In genomic region chr20:63216041-63216848, GRCh38 we compare ENCODE assay signal across 8 cellular contexts. TPM values are rescaled to one million over a fixed set of nuclear protein-coding genes. Genes with fewer than 3 reads are reported as not detected.
DNase-seq lines count a peak whose midpoint lies in the region; ATAC-seq, FAIRE-seq and TF ChIP-seq lines count a peak whose summit lies in the region.

Gene YTHDF1 (minus strand): TSS chr20:63216131. CDS start chr20:63215892, 239 bp downstream.

- H3K27me3 ChIP-seq in right cardiac atrium (ENCODE audit: control insufficient read depth, insufficient read depth) (no peaks in the 10 kb centered on the region), uterus (no peaks in the 10 kb centered on the region)

- H3K9me3 ChIP-seq in right cardiac atrium (ENCODE audit: control insufficient read depth, low read length) = no peaks in the 10 kb centered on the region
- no peaks in the 10 kb centered on the region for H3K9me3 ChIP-seq in uterus

- H3K36me3 ChIP-seq in uterus = no peaks in the 10 kb centered on the region

- TF ChIP-seq CTCF in uterus (IDR thresholded peaks at IDR 0.05) = peak in 1 of 4 experiments; percentile 35

- intact Hi-C loops in T-helper 2 cell treated with Interferon-gamma antibody and Interleukin-4, amounts not matched to agents 100 ng/mL and 5 ng/mL, for 36 hours (cut with micrococcal nuclease) = loop anchor here (1.0 to 5.0 kb wide), 2 partner anchors 56 to 809 kb away; partner anchors contain the start of genes ARFGAP1 and CABLES2
- intact Hi-C loops in right cardiac atrium (cut with DNase I) (no loop called here), uterus (cut with DNase I; ENCODE audit: low total_unique reads) (no loop called here)

- TF ChIP-seq POLR2A in uterus (IDR thresholded peaks at IDR 0.05) = peak; percentile 51 to 76

- ATAC-seq in HG02973 (IDR thresholded peaks at IDR 0.05; ENCODE audit: unreplicated experiment) (peak; percentile 78), right cardiac atrium (peak; percentile 96 to 97)

- H3K27ac ChIP-seq in right cardiac atrium (ENCODE audit: low read length) (peak within 1 kb of the TSS; percentile 55), uterus (peak within 1 kb of the TSS; percentile 72 to 80)

- H3K4me3 ChIP-seq in right cardiac atrium (ENCODE audit: low read length) = peak within 1 kb of the TSS; percentile 95
- H3K4me3 ChIP-seq in uterus = peak within 1 kb of the TSS; percentile 38 to 98

- peak; percentile 99 for DNase-seq in GM18507 (ENCODE audit: extremely low spot score, insufficient read length, low read depth)
- peak; percentile 96 to 98 for DNase-seq in NCI-H1930 (lab: John Stamatoyannopoulos, UW)
- DNase-seq in anterior cingulate cortex (lab: John Stamatoyannopoulos, UW) = peak; percentile 52 to 97 (median 92)
- peak; percentile 98 to 99 (median 99) for DNase-seq in right cardiac atrium
- DNase-seq in putamen (ENCODE audit: low spot score) = peak; percentile 94
- peak; percentile 94 to 96 for DNase-seq in uterus

- peaks cover 6% of the 10 kb centered on the region for H3K4me1 ChIP-seq in right cardiac atrium (ENCODE audit: control insufficient read depth, insufficient read depth, low read length)
- no peaks in the 10 kb centered on the region for H3K4me1 ChIP-seq in uterus

- WGBS in right cardiac atrium = 1% methylated on average over 96 of the region's 96 CpGs

- peak; percentile 94 for FAIRE-seq in GM18507 (lab: Jason Lieb, UNC)

RNA-seq across cellular contexts. Expression of gene YTHDF1, which starts in this region (rescaled TPM):
- 42.4 and 42.6 TPM in 2 replicates for total RNA-seq in T-helper 2 cell treated with Interferon-gamma antibody and Interleukin-4, amounts not matched to agents 100 ng/mL and 5 ng/mL, for 36 hours
- total RNA-seq in right cardiac atrium (10 to 100 TPM; 23.0 to 27.6 (median 25.2) TPM), uterus (10 to 100 TPM; 17.9 to 35.8 (median 25.8) TPM)
- polyA plus RNA-seq in right cardiac atrium = 15.3 TPM

Comparison
In these comparisons a context has a peak if more than half of its experiments do, and no peak if none do; other contexts are left out.
1. Peak in every context shown above with its lines: DNase-seq, ATAC-seq, H3K4me3 ChIP-seq and H3K27ac ChIP-seq.